In the genomic region with DNA sequence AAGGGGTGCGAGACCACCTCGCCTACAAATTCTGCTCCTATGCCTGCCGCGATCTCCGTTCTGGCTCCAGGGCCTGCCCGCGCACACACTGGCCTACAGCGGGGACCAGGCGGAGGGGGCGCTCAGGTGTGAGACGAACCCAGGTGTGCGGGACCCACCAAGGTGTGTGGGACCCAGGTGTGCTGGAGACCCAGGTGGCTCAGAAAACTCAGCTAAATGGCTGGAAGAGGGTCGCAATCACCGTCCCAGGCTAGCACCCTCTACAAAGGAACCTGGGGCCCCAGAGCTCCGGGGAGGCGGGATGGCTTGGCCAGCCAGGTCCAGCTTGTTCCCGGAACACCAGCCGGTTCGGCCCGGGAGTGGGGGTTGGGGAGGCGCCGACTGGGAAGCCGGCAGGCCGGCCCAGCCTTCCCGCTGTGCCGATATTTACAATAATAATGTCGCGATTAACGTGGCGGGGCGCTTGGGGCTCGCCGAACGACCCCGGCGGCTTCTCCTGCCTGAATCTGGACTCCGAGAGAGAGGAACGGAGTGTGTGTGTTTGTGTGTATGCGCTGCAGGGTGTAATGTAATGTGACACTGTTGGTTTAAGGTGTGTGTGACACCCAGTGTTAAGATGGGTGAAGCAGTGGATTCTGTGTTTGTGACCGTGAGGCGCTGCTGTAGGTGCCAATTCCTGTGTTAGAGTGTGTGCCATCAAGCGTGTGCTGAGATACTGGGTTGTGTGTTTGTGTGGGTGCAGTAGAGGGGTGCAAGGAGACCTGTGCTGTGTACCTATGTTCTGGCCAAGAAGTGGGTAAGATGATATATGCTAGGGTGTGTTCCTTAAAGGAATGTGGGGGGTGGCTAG, we compare ENCODE assay signal across 8 cellular contexts. TPM values are rescaled to one million over a fixed set of nuclear protein-coding genes. Genes with fewer than 3 reads are reported as not detected.
DNase-seq lines count a peak whose midpoint lies in the region; FAIRE-seq and TF ChIP-seq lines count a peak whose summit lies in the region.

No MANE protein-coding gene starts in this region.

- H2AFZ ChIP-seq in neural progenitor cell (replicated peaks), result no peak overlapping the region

- FAIRE-seq in frontal cortex (lab: Jason Lieb, UNC), result no peak

- DNase-seq in COLO668 (lab: John Stamatoyannopoulos, UW; ENCODE audit: unreplicated experiment), result peak; percentile 23
- peak; percentile 54 to 71 for DNase-seq in NCI-H526 (lab: John Stamatoyannopoulos, UW)
- DNase-seq in endodermal cell, result peak; percentile 85
- peak; percentile 46 for DNase-seq in neural progenitor cell (ENCODE audit: low spot score)
- DNase-seq in 8988T, result no peak
- DNase-seq in cortex of kidney (lab: John Stamatoyannopoulos, UW), result no peak
- no peak for DNase-seq in frontal cortex (ENCODE audit: low spot score in 2 of 2)
- DNase-seq in NCI-H524 treated with DMSO at 0.1 percent for 48 hours (lab: John Stamatoyannopoulos, UW), result no peak

- H3K27ac Mint-ChIP-seq in endodermal cell, result peak overlapping the region; percentile 59
- no peak overlapping the region for H3K27ac Mint-ChIP-seq in neural progenitor cell

- H3K4me2 ChIP-seq in neural progenitor cell, result peak overlapping the region; percentile 94

- peak overlapping the region; percentile 99 for H3K4me3 ChIP-seq in endodermal cell (ENCODE audit: low read length)
- peak overlapping the region; percentile 97 for H3K4me3 ChIP-seq in neural progenitor cell

- peaks cover 54% of the 10 kb centered on the region for H3K79me2 ChIP-seq in neural progenitor cell (ENCODE audit: low read depth)

- H3K9ac ChIP-seq in endodermal cell (ENCODE audit: extremely low read depth, low read length, poor library complexity, severe bottlenecking) (peak overlapping the region; percentile 83), neural progenitor cell (peak overlapping the region; percentile 64)

- peaks cover 89% of the 10 kb centered on the region for H3F3A ChIP-seq in neural progenitor cell (ENCODE audit: low read depth)

- H3K27me3 Mint-ChIP-seq in endodermal cell (ENCODE audit: insufficient read depth) (peaks cover 27% of the 10 kb centered on the region), neural progenitor cell (ENCODE audit: insufficient read depth, low read depth) (peaks cover 28% of the 10 kb centered on the region)

- no peak for TF ChIP-seq CTCF in endodermal cell (conservative IDR thresholded peaks at IDR 0.05)
- TF ChIP-seq CTCF in neural progenitor cell (IDR thresholded peaks at IDR 0.05), result no peak

- peak overlapping the region; percentile 78 for H3K4me3 Mint-ChIP-seq in endodermal cell
- peak overlapping the region; percentile 89 for H3K4me3 Mint-ChIP-seq in neural progenitor cell

- H4K20me1 ChIP-seq in neural progenitor cell (ENCODE audit: low read depth), result peaks cover 20% of the 10 kb centered on the region

- H3K36me3 Mint-ChIP-seq in endodermal cell (ENCODE audit: low read depth) (no peaks in the 10 kb centered on the region), neural progenitor cell (no peaks in the 10 kb centered on the region)

- H3K4me1 ChIP-seq in endodermal cell (ENCODE audit: control insufficient read depth, insufficient read depth, low read length) (peaks cover 17% of the 10 kb centered on the region), neural progenitor cell (peaks cover 61% of the 10 kb centered on the region)

- no peak overlapping the region for H3K27ac ChIP-seq in endodermal cell (ENCODE audit: low read depth, low read length)
- peak overlapping the region; percentile 64 for H3K27ac ChIP-seq in neural progenitor cell

- H3K9me3 ChIP-seq in endodermal cell (ENCODE audit: control insufficient read depth, low read length), result no peaks in the 10 kb centered on the region
- no peaks in the 10 kb centered on the region for H3K9me3 ChIP-seq in neural progenitor cell (ENCODE audit: low read depth)

- H3K36me3 ChIP-seq in endodermal cell (ENCODE audit: control insufficient read depth, insufficient read depth, low read length) (no peaks in the 10 kb centered on the region), neural progenitor cell (no peaks in the 10 kb centered on the region)

- H3K27me3 ChIP-seq in endodermal cell (ENCODE audit: control insufficient read depth, insufficient read depth, low read length, poor library complexity, severe bottlenecking) (peaks cover 20% of the 10 kb centered on the region), neural progenitor cell (no peaks in the 10 kb centered on the region)

- peaks cover 42% of the 10 kb centered on the region for H3K4me1 Mint-ChIP-seq in endodermal cell
- peaks cover 69% of the 10 kb centered on the region for H3K4me1 Mint-ChIP-seq in neural progenitor cell

- WGBS in endodermal cell (ENCODE audit: insufficient coverage in 1 of 2, insufficient read length in 1 of 2), 2 experiments, result 0% methylated on average over 9 to 42 of the region's 42 CpGs

- H3K9me3 Mint-ChIP-seq in endodermal cell, result no peaks in the 10 kb centered on the region
- no peaks in the 10 kb centered on the region for H3K9me3 Mint-ChIP-seq in neural progenitor cell

RNA-seq across cellular contexts. Expression of a gene that starts 1.4 kb away (rescaled TPM):
- total RNA-seq in endodermal cell, result 10 to 100 TPM; 45.4 to 69.7 TPM
- polyA plus RNA-seq in endodermal cell (2013, experiment 1 of 2), result 17.2 TPM
- 13.5 TPM for polyA plus RNA-seq in endodermal cell (2013, experiment 2 of 2)
- 24.8 and 48.4 TPM in 2 replicates for total RNA-seq in neural progenitor cell (ENCODE audit: low replicate concordance)
- total RNA-seq in frontal cortex, result 41.2 TPM

RNA-seq across cellular contexts. Expression of a gene that starts 46.8 kb away (rescaled TPM):
- total RNA-seq in endodermal cell (10 to 100 TPM; 66.5 to 71.4 TPM), neural progenitor cell (ENCODE audit: low replicate concordance) (47.7 and 86.5 TPM in 2 replicates), frontal cortex (30.6 TPM)
- polyA plus RNA-seq in endodermal cell (2013, experiment 1 of 2), result 74.8 TPM
- polyA plus RNA-seq in endodermal cell (2013, experiment 2 of 2), result 65.1 TPM

Comparison
In these comparisons a context has a peak if more than half of its experiments do, and no peak if none do; other contexts are left out.
1. DNase-seq: peak in COLO668 (single experiment), NCI-H526 (2 of 2), endodermal cell (single experiment) and neural progenitor cell (single experiment); none in 8988T (single experiment), cortex of kidney (single experiment), frontal cortex (0 of 2) and NCI-H524 treated with DMSO at 0.1 percent for 48 hours (single experiment).